Comparison of ENCODE assay signal across 27 cellular contexts in the genomic region with DNA sequence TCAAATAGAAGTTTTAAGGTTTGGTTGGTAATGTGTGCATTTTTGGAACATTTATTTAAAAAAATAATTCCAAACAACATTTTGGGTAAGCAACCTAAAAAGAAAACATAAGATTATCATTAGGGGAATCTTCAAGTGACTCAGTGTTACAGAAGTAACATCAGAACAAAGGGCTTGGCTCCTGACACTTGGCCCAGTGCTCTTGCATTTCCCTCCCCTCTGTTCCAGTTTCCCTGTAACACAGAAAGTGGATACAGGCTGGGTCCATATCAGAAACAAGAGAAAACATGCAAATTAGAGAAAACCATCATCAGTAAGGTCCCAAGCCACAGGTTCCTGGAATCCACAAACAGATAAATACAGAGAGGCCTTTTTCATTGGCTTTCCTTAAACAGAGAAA. TPM values are rescaled to one million over a fixed set of nuclear protein-coding genes. Genes with fewer than 3 reads are reported as not detected.
"Had no signal": no experiment of that assay in that cellular context is flagged by ENCODE, and none has a peak within 500 bp of the region (broad histone marks: within the 10 kb centered on the region; RNA-seq: fewer than 3 reads in every experiment).

No MANE protein-coding gene starts in this region.

- H3K27me3 Mint-ChIP-seq: activated CD4-positive, alpha-beta T cell treated with anti-CD3 and anti-CD28 coated beads for 36 hours; activated naive CD8-positive, alpha-beta T cell treated with anti-CD3 and anti-CD28 coated beads, Interleukin-2, amount 10 ng/mL, durations not matched to agents 7 days and 5 days; naive B cell; stimulated activated naive CD8-positive, alpha-beta T cell treated with anti-CD3 and anti-CD28 coated beads, Interleukin-15, amount 100 ng/mL, for 72 hours; T-cell had no signal

- H3K4me1 Mint-ChIP-seq: neural crest cell; stimulated activated memory B cell treated with anti-CD40 and anti-IgM and Interleukin-4, amounts not matched to agents 10 μg/mL and 1 μg/mL and 100 μg/mL, for 72 hours had no signal

- H3K4me1 ChIP-seq: foreskin keratinocyte, heart left ventricle, pancreas, prostate gland had no signal

- H3K27me3 ChIP-seq: thyroid gland had no signal

- H3K4me3 Mint-ChIP-seq: activated CD4-positive, alpha-beta T cell treated with anti-CD3 and anti-CD28 coated beads for 36 hours; activated naive CD8-positive, alpha-beta T cell treated with anti-CD3 and anti-CD28 coated beads, Interleukin-2, amount 10 ng/mL, durations not matched to agents 7 days and 5 days; activated T-cell treated with anti-CD3 and anti-CD28 coated beads, Interleukin-2, amount 50 U/mL, for 4 hours; mesothelial cell of epicardium; naive B cell; neural crest cell; stimulated activated memory B cell treated with anti-CD40 and anti-IgM and Interleukin-4, amounts not matched to agents 10 μg/mL and 1 μg/mL and 100 μg/mL, for 72 hours; stimulated activated naive CD8-positive, alpha-beta T cell treated with anti-CD3 and anti-CD28 coated beads, Interleukin-15, amount 100 ng/mL, for 72 hours; T-cell; T-helper 2 cell treated with Interferon-gamma antibody and Interleukin-4, amounts not matched to agents 5 μg/mL and 100 μg/mL, for 36 hours had no signal

- H3K9me3 Mint-ChIP-seq: activated naive CD8-positive, alpha-beta T cell treated with anti-CD3 and anti-CD28 coated beads, Interleukin-2, amount 10 ng/mL, durations not matched to agents 7 days and 5 days; activated T-cell treated with anti-CD3 and anti-CD28 coated beads, Interleukin-2, amount 50 U/mL, for 4 hours; activated T-helper 2 cell treated with anti-CD3 and anti-CD28 coated beads, Interferon-gamma antibody, Interleukin-2, Interleukin-4, amounts not matched to agents 10 μg/mL and 5 μg/mL and 100 μg/mL, durations not matched to agents 14 hours and 24 hours and 36 hours; mesothelial cell of epicardium; naive B cell; stimulated activated memory B cell treated with anti-CD40 and anti-IgM and Interleukin-4, amounts not matched to agents 10 μg/mL and 1 μg/mL and 100 μg/mL, for 72 hours; stimulated activated naive CD8-positive, alpha-beta T cell treated with anti-CD3 and anti-CD28 coated beads, Interleukin-15, amount 100 ng/mL, for 72 hours; T-cell; T-helper 2 cell treated with Interferon-gamma antibody and Interleukin-4, amounts not matched to agents 5 μg/mL and 100 μg/mL, for 36 hours had no signal

- H3K9me3 ChIP-seq: heart left ventricle, pancreas, prostate gland, thyroid gland had no signal

- H3K36me3 Mint-ChIP-seq: mesothelial cell of epicardium; stimulated activated memory B cell treated with anti-CD40 and anti-IgM and Interleukin-4, amounts not matched to agents 10 μg/mL and 1 μg/mL and 100 μg/mL, for 72 hours had no signal

- H3K4me3 ChIP-seq: heart left ventricle, pancreas, prostate gland, thyroid gland had no signal

- H3K36me3 ChIP-seq: heart left ventricle, pancreas, prostate gland, thyroid gland had no signal

- H3K27ac ChIP-seq: foreskin keratinocyte, heart left ventricle, pancreas, prostate gland, thyroid gland had no signal

- DNase-seq: activated CD4-positive, alpha-beta T cell treated with anti-CD3 and anti-CD28 coated beads for 36 hours; activated CD4-positive, alpha-beta T cell treated with anti-CD3 and anti-CD28 coated beads, Interleukin-2, amount 50 U/mL, for 48 hours; activated CD4-positive, CD25-positive, alpha-beta regulatory T cell; activated naive CD8-positive, alpha-beta T cell treated with anti-CD3 and anti-CD28 coated beads, Interleukin-2, amount 10 ng/mL, durations not matched to agents 7 days and 5 days; activated T-cell treated with anti-CD3 and anti-CD28 coated beads, Interleukin-2, amount 50 U/mL, for 4 hours; amygdala; caudate nucleus; foreskin keratinocyte; heart left ventricle; hypothalamus; naive B cell; nucleus accumbens; pancreas; retina; small intestine; stimulated activated CD4-positive, alpha-beta T cell treated with anti-CD3 and anti-CD28 coated beads, Interleukin-4, amount 100 ng/mL, for 24 hours; stimulated activated naive CD8-positive, alpha-beta T cell treated with anti-CD3 and anti-CD28 coated beads, Interleukin-15, amount 100 ng/mL, for 72 hours; T-cell; thyroid gland had no signal

- H3K27ac Mint-ChIP-seq: activated CD4-positive, alpha-beta T cell treated with anti-CD3 and anti-CD28 coated beads for 36 hours; activated naive CD8-positive, alpha-beta T cell treated with anti-CD3 and anti-CD28 coated beads, Interleukin-2, amount 10 ng/mL, durations not matched to agents 7 days and 5 days; activated T-helper 2 cell treated with anti-CD3 and anti-CD28 coated beads, Interferon-gamma antibody, Interleukin-2, Interleukin-4, amounts not matched to agents 10 μg/mL and 5 μg/mL and 100 μg/mL, durations not matched to agents 14 hours and 24 hours and 36 hours; mesothelial cell of epicardium; stimulated activated memory B cell treated with anti-CD40 and anti-IgM and Interleukin-4, amounts not matched to agents 10 μg/mL and 1 μg/mL and 100 μg/mL, for 72 hours; stimulated activated naive CD8-positive, alpha-beta T cell treated with anti-CD3 and anti-CD28 coated beads, Interleukin-15, amount 100 ng/mL, for 72 hours; T-helper 2 cell treated with Interferon-gamma antibody and Interleukin-4, amounts not matched to agents 5 μg/mL and 100 μg/mL, for 36 hours had no signal

- ATAC-seq: activated CD4-positive, alpha-beta T cell treated with anti-CD3 and anti-CD28 coated beads for 36 hours; activated T-cell treated with anti-CD3 and anti-CD28 coated beads, Interleukin-2, amount 50 U/mL, for 4 hours; foreskin keratinocyte; heart left ventricle; pancreas; sciatic nerve; stimulated activated memory B cell treated with anti-CD40 and anti-IgM and Interleukin-4, amounts not matched to agents 10 μg/mL and 1 μg/mL and 100 μg/mL, for 72 hours; stimulated activated naive CD8-positive, alpha-beta T cell treated with anti-CD3 and anti-CD28 coated beads, Interleukin-15, amount 100 ng/mL, for 72 hours; T-cell had no signal

RNA-seq across cellular contexts. Expression of a gene that starts 40.1 kb away (rescaled TPM):
- total RNA-seq: foreskin keratinocyte had no signal
- polyA plus RNA-seq: endothelial cell of umbilical vein, foreskin keratinocyte had no signal
